ENCODE assay signal across 32 cellular contexts in the genomic region with DNA sequence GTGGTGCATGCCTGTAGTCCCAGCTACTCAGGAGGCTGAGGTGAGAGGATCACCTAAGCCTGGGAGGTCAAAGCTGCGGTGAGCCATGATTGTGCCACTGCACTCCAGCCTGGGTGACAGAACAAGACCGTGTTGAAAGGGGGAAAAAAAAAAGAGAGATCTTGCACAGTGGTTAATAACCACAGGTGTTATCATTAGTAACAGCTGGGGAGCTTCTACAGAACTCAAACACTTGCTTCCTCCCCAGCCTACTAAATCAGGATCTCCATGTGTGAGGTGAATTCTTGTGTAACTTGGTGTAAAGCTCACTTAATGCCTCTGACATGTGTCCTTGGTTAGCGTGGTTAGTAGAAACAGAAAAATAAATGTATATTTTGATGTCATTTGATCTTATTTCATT.
"Had no signal": no experiment of that assay in that cellular context is flagged by ENCODE, and none has a peak within 500 bp of the region (broad histone marks: within the 10 kb centered on the region; RNA-seq: fewer than 3 reads in every experiment).

No MANE protein-coding gene starts in this region.

- H3K36me3 ChIP-seq: ascending aorta, cardiac muscle cell, colonic mucosa, SJSA1 had no signal

- H3K27me3 ChIP-seq: ascending aorta, cardiac muscle cell, SJSA1 had no signal

- H3K9me3 ChIP-seq: ascending aorta, colonic mucosa, SJSA1, SK-N-SH had no signal

- ATAC-seq: activated CD8-positive, alpha-beta memory T cell treated with anti-CD3 and anti-CD28 coated beads, Interleukin-2, amount 10 ng/mL, durations not matched to agents 7 days and 5 days; Panc1 had no signal

- H3K4me2 ChIP-seq: KMS-11, SK-N-SH had no signal

- DNase-seq: activated B cell treated with CpG ODN at 0.5 μM for 24 hours; activated CD4-positive, alpha-beta memory T cell treated with anti-CD3 and anti-CD28 coated beads, Interleukin-2, amount 10 ng/mL, durations not matched to agents 7 days and 5 days; activated CD4-positive, alpha-beta T cell treated with anti-CD3 and anti-CD28 coated beads for 48 hours; activated CD4-positive, CD25-positive, alpha-beta regulatory T cell treated with anti-CD3 and anti-CD28 coated beads, Interleukin-2, amount 50 U/mL, for 72 hours; activated CD8-positive, alpha-beta memory T cell treated with anti-CD3 and anti-CD28 coated beads for 24 hours; activated CD8-positive, alpha-beta memory T cell treated with anti-CD3 and anti-CD28 coated beads, Interleukin-2, amount 10 ng/mL, durations not matched to agents 7 days and 5 days; activated CD8-positive, alpha-beta memory T cell treated with anti-CD3 and anti-CD28 coated beads, Interleukin-2, amount 50 U/mL, for 48 hours; activated effector memory CD4-positive, alpha-beta T cell treated with Interleukin-2 at 50 U/mL for 16 hours; activated naive CD4-positive, alpha-beta T cell; activated naive CD8-positive, alpha-beta T cell treated with anti-CD3 and anti-CD28 coated beads, Interleukin-2, amount 10 ng/mL, durations not matched to agents 7 days and 5 days; activated T-cell treated with anti-CD3 and anti-CD28 coated beads, Interleukin-2, amount 50 U/mL, for 48 hours; amygdala; colonic mucosa; NCI-H1105 treated with DMSO at 0.1 percent for 48 hours; NCI-H1436 treated with DMSO at 0.1 percent for 48 hours; NCI-H1694 treated with DMSO at 0.1 percent for 48 hours; NCI-H2029; NCI-H345; NCI-H524 treated with DMSO at 0.1 percent for 48 hours; RPMI8226; SHP77 treated with DMSO at 0.1 percent for 48 hours; SK-N-SH; SW 1271; T-helper 1 cell; T-helper 2 cell; T-helper 9 cell had no signal

- H3K27ac ChIP-seq: ascending aorta, cardiac muscle cell, colonic mucosa, KMS-11, SJSA1, VCaP had no signal

- H3K9ac ChIP-seq: KMS-11, SK-N-SH had no signal

- H3K4me3 ChIP-seq: ascending aorta, cardiac muscle cell, colonic mucosa, SJSA1 had no signal

- H3K4me1 ChIP-seq: ascending aorta, colonic mucosa, SJSA1 had no signal
